8 cellular contexts compared by ENCODE assay signal in the genomic region with DNA sequence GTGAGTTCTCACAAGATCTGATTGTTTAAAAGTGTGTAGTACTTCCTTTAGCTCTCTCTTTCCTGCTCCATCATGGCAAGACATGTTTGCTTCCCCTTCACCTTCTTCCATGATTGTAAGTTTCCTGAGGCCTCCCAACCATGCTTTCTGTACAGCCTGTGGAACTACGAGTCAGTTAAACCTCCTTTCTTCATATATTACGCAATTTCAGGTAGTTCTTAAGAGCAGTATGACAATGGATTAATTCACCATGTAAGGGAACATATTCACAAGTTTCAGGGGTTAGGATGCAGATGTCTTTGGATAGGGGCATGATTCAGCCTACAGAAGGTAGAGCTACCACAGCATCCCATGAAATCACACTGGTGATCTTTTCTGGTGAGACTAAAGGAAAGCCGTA.
"Had no signal": no experiment of that assay in that cellular context is flagged by ENCODE, and none has a peak within 500 bp of the region (broad histone marks: within the 10 kb centered on the region; RNA-seq: fewer than 3 reads in every experiment).

No MANE protein-coding gene starts in this region.

- H3K4me1 ChIP-seq: HAP-1 had no signal

- H3K9me3 ChIP-seq: HAP-1 had no signal

- H3K4me3 ChIP-seq: GM23338, HAP-1 had no signal

- H3K27me3 Mint-ChIP-seq: IgD-negative memory B cell had no signal

- H2AFZ ChIP-seq: GM23338 had no signal

- H3K36me3 ChIP-seq: HAP-1 had no signal

- H3K27ac ChIP-seq: HL-60 had no signal

- H3K27ac Mint-ChIP-seq: GM23338, HFFc6, IgD-negative memory B cell had no signal

- H3K4me2 ChIP-seq: GM23338 had no signal

- ATAC-seq: GM23338, HCT116 had no signal

- H3K4me1 Mint-ChIP-seq: GM23338, IgD-negative memory B cell had no signal

- H3K9me3 Mint-ChIP-seq: GM23338 had no signal

- DNase-seq: H7, HFFc6, KG1 had no signal

- H3K4me3 Mint-ChIP-seq: GM23338, HFFc6, IgD-negative memory B cell had no signal
